ENCODE assay signal across 1 cellular context in genomic region chr10:125161570-125162139, GRCh38.
TF ChIP-seq lines count a peak whose summit lies in the region.

No MANE protein-coding gene starts in this region.

TF ChIP-seq in HEK293, 187 proteins besides CTCF, POLR2A, EP300 and RAD21 (continued from another document and continues in another):
- TF ChIP-seq PRDM2 (tag by site-specific recombination; IDR thresholded peaks at IDR 0.05; ENCODE audit: borderline replicate concordance) (no peak), ZNF157 (tag by site-specific recombination; IDR thresholded peaks at IDR 0.05) (no peak), ZNF311 (tag by site-specific recombination; IDR thresholded peaks at IDR 0.05; ENCODE audit: borderline replicate concordance) (no peak), ZNF366 (tag by site-specific recombination; conservative IDR thresholded peaks at IDR 0.05) (no peak), ZNF585B (tag by site-specific recombination; IDR thresholded peaks at IDR 0.05) (no peak), ZNF362 (tag by site-specific recombination; IDR thresholded peaks at IDR 0.05) (0 out of 2 replicates have a peak, but pooled peaks have one; percentile 11), ZNF280D (tag by site-specific recombination; IDR thresholded peaks at IDR 0.05) (no peak), ZNF354C (tag by site-specific recombination; IDR thresholded peaks at IDR 0.05; ENCODE audit: borderline replicate concordance, low read depth) (no peak), ZNF146 (tag by site-specific recombination; IDR thresholded peaks at IDR 0.05) (no peak), ZNF530 (tag by site-specific recombination; IDR thresholded peaks at IDR 0.05; ENCODE audit: low read depth) (no peak), WT1 (tag by site-specific recombination; IDR thresholded peaks at IDR 0.05) (no peak), ZNF645 (tag by site-specific recombination; IDR thresholded peaks at IDR 0.05) (no peak), KLF9 (tag by site-specific recombination; IDR thresholded peaks at IDR 0.05; ENCODE audit: low read depth) (no peak), ZNF112 (tag by site-specific recombination; IDR thresholded peaks at IDR 0.05) (no peak), ZNF777 (tag by site-specific recombination; IDR thresholded peaks at IDR 0.05; ENCODE audit: borderline replicate concordance) (peak; percentile 49; the same call in 1 of the 2 replicates), ZNF324 (tag by site-specific recombination; IDR thresholded peaks at IDR 0.05) (no peak), ZNF707 (tag by site-specific recombination; IDR thresholded peaks at IDR 0.05) (no peak), ZNF223 (tag by site-specific recombination; IDR thresholded peaks at IDR 0.05) (no peak), SALL2 (tag by site-specific recombination; IDR thresholded peaks at IDR 0.05; ENCODE audit: borderline replicate concordance) (no peak), ZXDB (tag by site-specific recombination; IDR thresholded peaks at IDR 0.05) (no peak), KLF7 (tag by site-specific recombination; IDR thresholded peaks at IDR 0.05; ENCODE audit: borderline replicate concordance) (no peak), ZNF155 (tag by site-specific recombination; IDR thresholded peaks at IDR 0.05) (no peak), ZBTB20 (tag by site-specific recombination; IDR thresholded peaks at IDR 0.05) (peak; percentile 71), ZBTB44 (tag by site-specific recombination; IDR thresholded peaks at IDR 0.05) (no peak), ZNF792 (tag by site-specific recombination; IDR thresholded peaks at IDR 0.05) (no peak), AEBP2 (tag by site-specific recombination; IDR thresholded peaks at IDR 0.05; ENCODE audit: borderline replicate concordance) (no peak), ZNF654 (tag by site-specific recombination; IDR thresholded peaks at IDR 0.05; ENCODE audit: low read depth) (no peak), ZNF202 (tag by site-specific recombination; IDR thresholded peaks at IDR 0.05; ENCODE audit: borderline replicate concordance) (no peak), ZNF239 (tag by site-specific recombination; IDR thresholded peaks at IDR 0.05) (no peak), ZBTB26 (tag by site-specific recombination; optimal IDR thresholded peaks at IDR 0.05) (no peak), ZNF16 (tag by site-specific recombination; IDR thresholded peaks at IDR 0.05; ENCODE audit: low read depth) (no peak), INSM2 (tag by site-specific recombination; IDR thresholded peaks at IDR 0.05) (no peak), ZNF658 (tag by site-specific recombination; IDR thresholded peaks at IDR 0.05) (no peak), BCL6B (tag by site-specific recombination; IDR thresholded peaks at IDR 0.05) (no peak), ZIC2 (tag by site-specific recombination; IDR thresholded peaks at IDR 0.05) (peak; percentile 8; the same call in 1 of the 2 replicates), ZNF830 (tag by site-specific recombination; IDR thresholded peaks at IDR 0.05; ENCODE audit: low read depth) (no peak), OSR2 (tag by site-specific recombination; IDR thresholded peaks at IDR 0.05) (no peak), PATZ1 (tag by site-specific recombination; IDR thresholded peaks at IDR 0.05) (no peak), ZNF558 (tag by site-specific recombination; IDR thresholded peaks at IDR 0.05) (no peak)
